Comparison of ENCODE assay signal across 9 cellular contexts in genomic region chr17:20059728-20060188, GRCh38. TPM values are rescaled to one million over a fixed set of nuclear protein-coding genes. Genes with fewer than 3 reads are reported as not detected.
A peak's percentile ranks its signal among the peaks of the same experiment; 100 is the strongest.
DNase-seq lines count a peak whose midpoint lies in the region; ATAC-seq and TF ChIP-seq lines count a peak whose summit lies in the region.
"Had no signal": no experiment of that assay in that cellular context is flagged by ENCODE, and none has a peak within 500 bp of the region (broad histone marks: within the 10 kb centered on the region; RNA-seq: fewer than 3 reads in every experiment).

No MANE protein-coding gene starts in this region.

- 0 out of 2 replicates have a peak overlapping the region, but pooled peaks have one; percentile 28 for H3K27ac Mint-ChIP-seq in WTC11

- H3K56ac ChIP-seq in IMR-90 (ENCODE audit: extremely low read depth, insufficient read depth, low read length) (no peak overlapping the region), mesendoderm (ENCODE audit: low read length) (no peak overlapping the region)

- H2AFZ ChIP-seq in ACC112 (ENCODE audit: low read length, unreplicated experiment) (peak overlapping the region; percentile 55), IMR-90 (replicated peaks; ENCODE audit: low read length, poor library complexity) (no peak overlapping the region)

- H2BK20ac ChIP-seq in IMR-90 (ENCODE audit: low read depth, low read length), result no peak overlapping the region

- H3K9me3 ChIP-seq in IMR-90 (ENCODE audit: control insufficient read depth, insufficient read depth, low read length) (no peaks in the 10 kb centered on the region), stomach (no peaks in the 10 kb centered on the region)
- H3K9me3 ChIP-seq: ovary had no signal

- CTCF ChIA-PET in IMR-90 (lab: Yijun Ruan, JAX) (interaction anchor here (1.1 to 1.2 kb wide), 2 partner anchors 35 to 49 kb away, joined by 3 to 5 read pairs; no protein-coding TSS in a partner anchor), WTC11 (lab: Charles Lee) (interaction anchor here (1.1 kb wide), 1 partner anchor 51 kb away, joined by 4 read pairs; no protein-coding TSS in a partner anchor)

- dilution Hi-C loops in IMR-90 (cut with HindIII; ENCODE audit: low sequenced_read_pairs, unreplicated experiment), result no loop called here

- H3K14ac ChIP-seq in IMR-90 (replicated peaks; ENCODE audit: low read depth, low read length), result no peak overlapping the region

- no peaks in the 10 kb centered on the region for H3K27me3 ChIP-seq in ACC112 (ENCODE audit: insufficient read depth, low read length)
- peaks cover 6% of the 10 kb centered on the region for H3K27me3 ChIP-seq in IMR-90 (ENCODE audit: control insufficient read depth, insufficient read depth, low read length)
- no peaks in the 10 kb centered on the region for H3K27me3 ChIP-seq in mesendoderm (ENCODE audit: insufficient read depth, low read length, poor library complexity)
- H3K27me3 ChIP-seq in stomach, result no peaks in the 10 kb centered on the region
- H3K27me3 ChIP-seq: ovary had no signal

- H2AK5ac ChIP-seq in IMR-90 (ENCODE audit: low read depth, low read length) (no peak overlapping the region), mesendoderm (ENCODE audit: low read length) (no peak overlapping the region)

- no peak overlapping the region for H2AK9ac ChIP-seq in IMR-90 (replicated peaks; ENCODE audit: low read depth, low read length, poor library complexity)

- H3K4me1 ChIP-seq in ACC112 (ENCODE audit: control insufficient read depth, insufficient read depth, low read length, unreplicated experiment) (peaks cover 43% of the 10 kb centered on the region), IMR-90 (ENCODE audit: control insufficient read depth, insufficient read depth, low read length) (peaks cover 7% of the 10 kb centered on the region), mesendoderm (ENCODE audit: control insufficient read depth, low read depth, low read length) (no peaks in the 10 kb centered on the region), stomach (peaks cover 0 to 22% (median 16%) of the 10 kb centered on the region in 4 donors)

- H2BK120ac ChIP-seq in IMR-90 (ENCODE audit: low read depth, low read length) (no peak overlapping the region), mesendoderm (ENCODE audit: low read depth, low read length) (no peak overlapping the region)

- H3K36me3 ChIP-seq in ACC112 (ENCODE audit: insufficient read depth, low read length), result no peaks in the 10 kb centered on the region
- H3K36me3 ChIP-seq in IMR-90 (ENCODE audit: control insufficient read depth, insufficient read depth, low read length), result no peaks in the 10 kb centered on the region
- no peaks in the 10 kb centered on the region for H3K36me3 ChIP-seq in mesendoderm (ENCODE audit: control insufficient read depth, insufficient read depth, low read length)
- H3K36me3 ChIP-seq in stomach, result no peaks in the 10 kb centered on the region
- H3K36me3 ChIP-seq: ovary had no signal

- no TSS peak for BruUV-seq in IMR-90 (replicated peaks; lab: Mats Ljungman, UMichigan)

- no peak overlapping the region for H3K4me3 Mint-ChIP-seq in WTC11

- intact Hi-C loops in IMR-90 (cut with micrococcal nuclease), result no loop called here
- intact Hi-C loops in stomach (cut with DNase I; ENCODE audit: low total_unique reads), result no loop called here

- TF ChIP-seq CTCF in IMR-90 (conservative IDR thresholded peaks at IDR 0.05; ENCODE audit: low read depth, low read length) (no peak), WTC11 (IDR thresholded peaks at IDR 0.05) (no peak), stomach (IDR thresholded peaks at IDR 0.05) (no peak)

- H3K23ac ChIP-seq in IMR-90 (ENCODE audit: low read depth, low read length), result no peak overlapping the region
- H3K23ac ChIP-seq in mesendoderm (ENCODE audit: low read length), result no peak overlapping the region

- no peak overlapping the region for H3K4me3 ChIP-seq in ACC112 (ENCODE audit: low read depth, low read length)
- no peak overlapping the region for H3K4me3 ChIP-seq in IMR-90 (ENCODE audit: insufficient read depth, low read depth, low read length)
- H3K4me3 ChIP-seq in mesendoderm (ENCODE audit: low read length), result no peak overlapping the region
- no peak overlapping the region for H3K4me3 ChIP-seq in stomach
- H3K4me3 ChIP-seq: ovary had no signal

- TF ChIP-seq RAD21 in IMR-90 (IDR thresholded peaks at IDR 0.05; ENCODE audit: low read length), result no peak

- H3K36me3 Mint-ChIP-seq in WTC11, result no peaks in the 10 kb centered on the region

- H3K79me1 ChIP-seq in IMR-90 (ENCODE audit: low read depth in 1 of 2, low read length in 2 of 2) (no peaks in the 10 kb centered on the region), mesendoderm (ENCODE audit: low read length) (no peaks in the 10 kb centered on the region)

- no peak overlapping the region for H3K18ac ChIP-seq in IMR-90 (ENCODE audit: low read depth, low read length)
- no peak overlapping the region for H3K18ac ChIP-seq in mesendoderm (ENCODE audit: low read length)

- H4K8ac ChIP-seq in IMR-90 (ENCODE audit: low read depth in 2 of 2, low read length in 2 of 2) (no peak overlapping the region), mesendoderm (ENCODE audit: low read depth, low read length) (no peak overlapping the region)

- H2BK15ac ChIP-seq in IMR-90 (ENCODE audit: low read depth, low read length) (no peak overlapping the region), mesendoderm (replicated peaks; ENCODE audit: low read depth) (no peak overlapping the region)

- peaks cover 4% of the 10 kb centered on the region; the same call in 1 of the 2 replicates for H3K9me1 ChIP-seq in IMR-90 (ENCODE audit: insufficient read depth, low read length)

- no peaks in the 10 kb centered on the region for H3K79me2 ChIP-seq in ACC112 (ENCODE audit: control insufficient read depth, insufficient read depth, low read length, unreplicated experiment)
- H3K79me2 ChIP-seq in mesendoderm (ENCODE audit: control insufficient read depth, insufficient read depth, low read length), result no peaks in the 10 kb centered on the region

- H2BK5ac ChIP-seq in IMR-90 (ENCODE audit: low read depth, low read length, poor library complexity, severe bottlenecking), result no peak overlapping the region
- H2BK5ac ChIP-seq in mesendoderm (ENCODE audit: low read length), result no peak overlapping the region

- peak; percentile 50 for ATAC-seq in GM18858 (IDR thresholded peaks at IDR 0.05; ENCODE audit: unreplicated experiment)
- ATAC-seq in IMR-90 (ENCODE audit: low read depth), result peak; percentile 33
- no peak for ATAC-seq in WTC11

- peaks cover 16% of the 10 kb centered on the region for H3K4me1 Mint-ChIP-seq in WTC11

- H4K5ac ChIP-seq in IMR-90 (ENCODE audit: low read depth, low read length) (no peak overlapping the region), mesendoderm (ENCODE audit: low read length) (no peak overlapping the region)

- no peak overlapping the region for H3K9ac ChIP-seq in IMR-90 (ENCODE audit: low read depth, low read length)
- H3K9ac ChIP-seq in mesendoderm (ENCODE audit: low read length), result no peak overlapping the region

- DNase-seq in IMR-90 (peak; percentile 23), WTC11 (ENCODE audit: low spot score) (no peak), KG1 (lab: John Stamatoyannopoulos, UW) (no peak), mesenteric fat pad (ENCODE audit: low spot score) (no peak), mesendoderm (no peak), stomach (no peak)
- DNase-seq: ovary had no signal

- H3K27ac ChIP-seq in ACC112 (ENCODE audit: low read depth, low read length) (peak overlapping the region; percentile 73), IMR-90 (ENCODE audit: insufficient read depth, low read length) (no peak overlapping the region), mesendoderm (ENCODE audit: low read depth, low read length) (no peak overlapping the region), stomach (no peak overlapping the region)
- H3K27ac ChIP-seq: ovary had no signal

- WGBS in IMR-90 (ENCODE audit: extremely low coverage in 2 of 2, insufficient read length in 1 of 2), 2 experiments, result 20% methylated on average over 1 of the region's 3 CpGs; no CpG with 5 or more reads in 1 of the 2 experiments
- no CpG with 5 or more reads among the region's 3 CpGs for WGBS in mesendoderm (ENCODE audit: extremely low coverage, insufficient coverage, low lambda C conversion rate)
- WGBS in stomach, 5 donors, result 40 to 61% (median 54%) methylated on average over 3 of the region's 3 CpGs

- H3K9me3 Mint-ChIP-seq in WTC11, result no peaks in the 10 kb centered on the region

- POLR2A ChIA-PET in IMR-90 (lab: Charles Lee; ENCODE audit: unreplicated experiment), result no interaction called here
- POLR2A ChIA-PET in WTC11 (lab: Charles Lee), result no interaction called here

- H3K27me3 Mint-ChIP-seq in WTC11 (ENCODE audit: low read depth), result no peaks in the 10 kb centered on the region

- H3K4me2 ChIP-seq in IMR-90 (ENCODE audit: low read depth, low read length), result no peak overlapping the region
- no peak overlapping the region for H3K4me2 ChIP-seq in mesendoderm (ENCODE audit: low read length)

- TF ChIP-seq POLR2A in IMR-90 (IDR thresholded peaks at IDR 0.05; ENCODE audit: low read depth, low read length), result no peak
- TF ChIP-seq POLR2A in stomach (IDR thresholded peaks at IDR 0.05), result no peak

- no peak overlapping the region for H4K91ac ChIP-seq in IMR-90 (ENCODE audit: insufficient read depth, low read depth, low read length)

- no peaks in the 10 kb centered on the region for H4K20me1 ChIP-seq in IMR-90 (ENCODE audit: insufficient read depth, low read length)

- H3K4ac ChIP-seq in IMR-90 (ENCODE audit: low read depth, low read length), result no peak overlapping the region
- no peak overlapping the region for H3K4ac ChIP-seq in mesendoderm (ENCODE audit: low read depth, low read length)

- TF ChIP-seq EP300 in stomach (IDR thresholded peaks at IDR 0.05), result no peak

- in situ Hi-C loops in IMR-90 (cut with MboI; ENCODE audit: low sequenced_read_pairs), result no loop called here

TF ChIP-seq in IMR-90, 13 proteins besides CTCF, POLR2A, EP300 and RAD21 (continues in another document):
- TF ChIP-seq CHD1 (IDR thresholded peaks at IDR 0.05; ENCODE audit: low read depth, low read length) (no peak), MAFK (IDR thresholded peaks at IDR 0.05; ENCODE audit: low read depth, low read length) (peak; percentile 17; the same call in 1 of the 2 replicates), SMC3 (IDR thresholded peaks at IDR 0.05; ENCODE audit: low read depth, low read length) (no peak)

RNA-seq across cellular contexts. Expression of gene SPECC1, which starts 50.6 kb away (rescaled TPM):
- total RNA-seq in IMR-90 (2012; rRNA removed), result 26.2 and 35.3 TPM in 2 replicates
- 15.4 and 16.9 TPM in 2 replicates for polyA plus RNA-seq in IMR-90 (2012; rRNA removed)
- 6.3 and 8.2 TPM in 2 replicates for polyA plus RNA-seq in IMR-90 (2012; cell fraction: cytosol; rRNA removed)
- polyA plus RNA-seq in IMR-90 (2012; cell fraction: nucleus; rRNA removed; ENCODE audit: low replicate concordance), result 9.2 and 18.9 TPM in 2 replicates
- total RNA-seq in WTC11 (2021), result 91.9 to 103 TPM (median 93.4 TPM) in 3 replicates
- total RNA-seq in mesenteric fat pad, result 25.8 TPM
- 29.0 TPM for polyA plus RNA-seq in mesendoderm (2013, experiment 1 of 2)
- 30.3 TPM for polyA plus RNA-seq in mesendoderm (2013, experiment 2 of 2)
- total RNA-seq in stomach, result 100 to 1,000 TPM in 1 of 5 donors, 10 to 100 TPM in 4; 29.2 to 161 (median 48.7) TPM
- polyA plus RNA-seq in stomach, result 10 to 100 TPM; 12.8 to 32.9 (median 25.4) TPM
